In the genomic region with DNA sequence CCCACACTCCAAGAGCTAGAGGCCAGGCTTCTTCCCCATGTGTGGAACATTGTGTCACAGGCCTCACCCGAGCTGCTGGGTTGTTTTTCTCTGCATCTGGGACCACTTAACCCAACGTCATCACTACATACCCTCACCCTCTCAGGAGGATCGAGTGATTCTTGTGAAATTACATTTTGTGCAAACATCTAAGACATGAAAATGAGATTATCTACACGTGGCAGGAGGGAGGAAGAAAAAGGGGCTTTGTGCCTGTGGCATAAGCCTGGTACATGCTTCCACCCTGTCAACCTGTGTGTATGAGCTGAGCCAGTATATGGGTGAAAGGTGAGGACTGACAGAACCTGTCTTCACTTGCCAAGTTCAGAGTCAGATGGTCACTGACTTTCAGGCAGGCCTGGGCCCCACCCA, we compare ENCODE assay signal across 9 cellular contexts. TPM values are rescaled to one million over a fixed set of nuclear protein-coding genes. Genes with fewer than 3 reads are reported as not detected.
DNase-seq lines count a peak whose midpoint lies in the region; ATAC-seq, FAIRE-seq and TF ChIP-seq lines count a peak whose summit lies in the region.
"Had no signal": no experiment of that assay in that cellular context is flagged by ENCODE, and none has a peak within 500 bp of the region (broad histone marks: within the 10 kb centered on the region; RNA-seq: fewer than 3 reads in every experiment).

No MANE protein-coding gene starts in this region.

- ATAC-seq in activated CD4-positive, alpha-beta T cell treated with anti-CD3 and anti-CD28 coated beads for 36 hours, result no peak
- ATAC-seq in GM21528 (IDR thresholded peaks at IDR 0.05; ENCODE audit: low FRiP score, unreplicated experiment), result no peak
- no peak for ATAC-seq in HG03159 (IDR thresholded peaks at IDR 0.05; ENCODE audit: unreplicated experiment)

- H3K36me3 ChIP-seq in ascending aorta (peaks cover 11 to 25% of the 10 kb centered on the region in 2 donors), kidney (ENCODE audit: control insufficient read depth in 1 of 2, insufficient read depth in 2 of 2, low read length in 2 of 2) (peaks cover 14 to 24% of the 10 kb centered on the region in 2 donors), suprapubic skin (peaks cover 23% of the 10 kb centered on the region)

- H3K9me3 ChIP-seq in ascending aorta (no peaks in the 10 kb centered on the region), kidney (ENCODE audit: control insufficient read depth in 1 of 2, low read length in 2 of 2) (no peaks in the 10 kb centered on the region), suprapubic skin (no peaks in the 10 kb centered on the region)

- H3K27ac Mint-ChIP-seq in activated CD4-positive, alpha-beta T cell treated with anti-CD3 and anti-CD28 coated beads for 36 hours, result peak overlapping the region; percentile 99

- TF ChIP-seq CTCF in ascending aorta (IDR thresholded peaks at IDR 0.05) (no peak), kidney (IDR thresholded peaks at IDR 0.05; ENCODE audit: borderline replicate concordance, extremely low read depth, insufficient read depth) (no peak), suprapubic skin (IDR thresholded peaks at IDR 0.05) (no peak)

- DNase-seq in activated CD4-positive, alpha-beta T cell treated with anti-CD3 and anti-CD28 coated beads for 36 hours, result no peak
- DNase-seq in activated CD4-positive, alpha-beta T cell treated with anti-CD3 and anti-CD28 coated beads, Interleukin-2, amount 50 U/mL, for 48 hours, result no peak
- DNase-seq in ascending aorta (ENCODE audit: low spot score in 2 of 2), result peak in 1 of 2 donors; percentile 16
- DNase-seq in kidney, result no peak
- DNase-seq in suprapubic skin (ENCODE audit: low spot score in 2 of 2), result peak; percentile 74 to 80
- no peak for DNase-seq in OCI-M2 (lab: John Stamatoyannopoulos, UW; ENCODE audit: unreplicated experiment)

- peaks cover 21% of the 10 kb centered on the region for H3K36me3 Mint-ChIP-seq in activated CD4-positive, alpha-beta T cell treated with anti-CD3 and anti-CD28 coated beads for 36 hours (ENCODE audit: low read depth)

- H3K9ac ChIP-seq in kidney (ENCODE audit: low read length in 2 of 2), result peak overlapping the region in 1 of 2 donors; percentile 10

- FAIRE-seq in kidney (lab: Jason Lieb, UNC), result no peak

- POLR2A ChIA-PET in activated CD4-positive, alpha-beta T cell treated with anti-CD3 and anti-CD28 coated beads for 36 hours (lab: Charles Lee), result no interaction called here

- H3K9me3 Mint-ChIP-seq in activated CD4-positive, alpha-beta T cell treated with anti-CD3 and anti-CD28 coated beads for 36 hours (ENCODE audit: low read depth), result no peaks in the 10 kb centered on the region

- H3K27ac ChIP-seq in ascending aorta (peak overlapping the region; percentile 99 to 100), kidney (ENCODE audit: low read depth in 2 of 2, low read length in 2 of 2) (peak overlapping the region in 1 of 2 donors; percentile 97), suprapubic skin (peak overlapping the region; percentile 99)

- H3K27me3 ChIP-seq in ascending aorta, result no peaks in the 10 kb centered on the region
- no peaks in the 10 kb centered on the region for H3K27me3 ChIP-seq in suprapubic skin

- WGBS in suprapubic skin, result 35% methylated on average over 4 of the region's 4 CpGs

- H3K4me1 ChIP-seq in ascending aorta (peaks cover 0 to 18% of the 10 kb centered on the region in 2 donors), kidney (ENCODE audit: control insufficient read depth in 1 of 2, insufficient read depth in 1 of 2, low read depth in 1 of 2, low read length in 2 of 2) (peaks cover 9 to 16% of the 10 kb centered on the region in 2 donors), suprapubic skin (peaks cover 53% of the 10 kb centered on the region)

- intact Hi-C loops in activated CD4-positive, alpha-beta T cell treated with anti-CD3 and anti-CD28 coated beads for 36 hours (cut with DNase I, micrococcal nuclease), result loop anchor here (5.0 to 10.0 kb wide), 5 partner anchors 186 to 1141 kb away; partner anchors contain the start of genes BTF3L4 (in 1 of the 2), CC2D1B (in 1 of the 2), TUT4 (in 1 of the 2) and TXNDC12 (in 1 of the 2)
- intact Hi-C loops in ascending aorta (cut with DNase I), result loop anchor here (5.0 to 10.0 kb wide), 3 partner anchors 271 to 833 kb away; partner anchors contain the start of genes CC2D1B and SCP2
- intact Hi-C loops in kidney (cut with DNase I), result no loop called here

- peaks cover 25% of the 10 kb centered on the region for H3K4me1 Mint-ChIP-seq in activated CD4-positive, alpha-beta T cell treated with anti-CD3 and anti-CD28 coated beads for 36 hours

- CTCF ChIA-PET in activated CD4-positive, alpha-beta T cell treated with anti-CD3 and anti-CD28 coated beads for 36 hours (lab: Charles Lee), result interaction anchor here (0.6 to 1.5 kb wide), 3 partner anchors 16 to 18 kb away, joined by 3 to 4 read pairs (median 3); no protein-coding TSS in a partner anchor

- peak in 1 of 2 donors; percentile 71 for TF ChIP-seq POLR2A in suprapubic skin (IDR thresholded peaks at IDR 0.05)

- H3K27me3 Mint-ChIP-seq in activated CD4-positive, alpha-beta T cell treated with anti-CD3 and anti-CD28 coated beads for 36 hours, result no peaks in the 10 kb centered on the region

- TF ChIP-seq EP300 in suprapubic skin (IDR thresholded peaks at IDR 0.05), result no peak

- H3K4me3 ChIP-seq in ascending aorta, result peak overlapping the region; percentile 89 to 100
- H3K4me3 ChIP-seq in kidney (ENCODE audit: low read length in 2 of 2), result peak overlapping the region; percentile 94 to 95
- H3K4me3 ChIP-seq in suprapubic skin, result peak overlapping the region; percentile 100

- H3K4me3 Mint-ChIP-seq in activated CD4-positive, alpha-beta T cell treated with anti-CD3 and anti-CD28 coated beads for 36 hours, result peak overlapping the region; percentile 98

RNA-seq across cellular contexts. Expression of gene CPT2, which starts 1.6 kb away (rescaled TPM):
- 10 to 100 TPM; 20.7 to 23.7 TPM for total RNA-seq in activated CD4-positive, alpha-beta T cell treated with anti-CD3 and anti-CD28 coated beads for 36 hours
- total RNA-seq in ascending aorta (24.8 TPM), kidney (24.2 TPM), suprapubic skin (10 to 100 TPM; 26.1 to 30.4 (median 29.5) TPM)
- 57.7 TPM for polyA plus RNA-seq in kidney (ENCODE audit: insufficient read depth, low read depth, low replicate concordance)

RNA-seq across cellular contexts. Expression of gene CZIB, which starts 22.2 kb away (rescaled TPM):
- 10 to 100 TPM; 45.4 to 48.7 TPM for total RNA-seq in activated CD4-positive, alpha-beta T cell treated with anti-CD3 and anti-CD28 coated beads for 36 hours
- total RNA-seq in ascending aorta (28.9 TPM), kidney (54.1 TPM), suprapubic skin (10 to 100 TPM; 25.2 to 60.3 (median 33.8) TPM)
- 76.5 TPM for polyA plus RNA-seq in kidney (ENCODE audit: insufficient read depth, low read depth, low replicate concordance)

RNA-seq across cellular contexts. Expression of gene MAGOH, which starts 40.1 kb away (rescaled TPM):
- 10 to 100 TPM; 73.7 to 92.3 TPM for total RNA-seq in activated CD4-positive, alpha-beta T cell treated with anti-CD3 and anti-CD28 coated beads for 36 hours
- total RNA-seq in ascending aorta (10.9 TPM), kidney (39.4 TPM), suprapubic skin (10 to 100 TPM; 31.8 to 52.3 (median 38.5) TPM)
- polyA plus RNA-seq in kidney (ENCODE audit: insufficient read depth, low read depth, low replicate concordance), result 64.6 TPM

RNA-seq across cellular contexts. Expression of gene SLC1A7, which starts 55.8 kb away (rescaled TPM):
- total RNA-seq in activated CD4-positive, alpha-beta T cell treated with anti-CD3 and anti-CD28 coated beads for 36 hours, result not detected
- total RNA-seq in ascending aorta (not detected), kidney (not detected), suprapubic skin (not detected)
- 1.0 TPM for polyA plus RNA-seq in kidney (ENCODE audit: insufficient read depth, low read depth, low replicate concordance)
- total RNA-seq: RPMI7951 had no signal

Comparison
In these comparisons a context has a peak if more than half of its experiments do, and no peak if none do; other contexts are left out.
1. DNase-seq: peak in suprapubic skin (2 of 2); none in activated CD4-positive, alpha-beta T cell treated with anti-CD3 and anti-CD28 coated beads for 36 hours (single experiment), activated CD4-positive, alpha-beta T cell treated with anti-CD3 and anti-CD28 coated beads, Interleukin-2, amount 50 U/mL, for 48 hours (0 of 2), kidney (single experiment) and OCI-M2 (single experiment).
2. Peak in every context shown above with its lines, with median percentiles within 50 percentile points of each other: H3K4me3 ChIP-seq.